Comparison of ENCODE assay signal across 8 cellular contexts in genomic region chr20:62929051-62929538, GRCh38. TPM values are rescaled to one million over a fixed set of nuclear protein-coding genes. Genes with fewer than 3 reads are reported as not detected.
DNase-seq lines count a peak whose midpoint lies in the region; ATAC-seq and TF ChIP-seq lines count a peak whose summit lies in the region.

No MANE protein-coding gene starts in this region.

- in situ Hi-C loops in GM13977 (cut with MboI; ENCODE audit: low pct_unique_long_range_greater_than_20kb, low sequenced_read_pairs, unreplicated experiment) (no loop called here), brain microvascular endothelial cell (cut with HindIII; ENCODE audit: low pct_ligation_motif_present, low sequenced_read_pairs) (no loop called here)

- H3K27me3 ChIP-seq in brain microvascular endothelial cell (replicated peaks) (no peaks in the 10 kb centered on the region), skeletal muscle tissue (ENCODE audit: control insufficient read depth in 3 of 3, insufficient read depth in 3 of 3, low read length in 3 of 3) (no peaks in the 10 kb centered on the region)

- H3K4me1 ChIP-seq in skeletal muscle tissue (ENCODE audit: control insufficient read depth in 3 of 3, insufficient read depth in 3 of 3, low read length in 3 of 3): peaks cover 31 to 44% (median 34%) of the 10 kb centered on the region in 3 donors

- H3K9ac ChIP-seq in skeletal muscle tissue (ENCODE audit: low read depth in 1 of 3, low read length in 3 of 3): peak overlapping the region in 2 of 3 donors; percentile 1 to 42

- ATAC-seq in HG03571 (IDR thresholded peaks at IDR 0.05; ENCODE audit: unreplicated experiment) (no peak), GM18861 (IDR thresholded peaks at IDR 0.05; ENCODE audit: unreplicated experiment) (no peak)

- DNase-seq in GM13977 (ENCODE audit: low spot score) (peak; percentile 79), T-helper 9 cell (peak; percentile 57), brain microvascular endothelial cell (peak; percentile 33), NCI-H345 (lab: John Stamatoyannopoulos, UW) (no peak)

- H3K4me3 ChIP-seq in brain microvascular endothelial cell (ENCODE audit: low read depth, low read length) (peak overlapping the region; percentile 52), iPS-11a (ENCODE audit: low read depth, low read length) (peak overlapping the region; percentile 48), skeletal muscle tissue (ENCODE audit: low read length in 3 of 3) (peak overlapping the region; percentile 46 to 60 (median 51))

- no peaks in the 10 kb centered on the region for H3K9me3 ChIP-seq in skeletal muscle tissue (ENCODE audit: control insufficient read depth in 3 of 3, low read length in 3 of 3)

- TF ChIP-seq CTCF in GM13977 (IDR thresholded peaks at IDR 0.05; ENCODE audit: extremely low read depth, insufficient read depth, missing control alignments) (no peak), brain microvascular endothelial cell (IDR thresholded peaks at IDR 0.05; ENCODE audit: low read depth, low read length, missing control alignments) (no peak)

- H3K36me3 ChIP-seq in brain microvascular endothelial cell (replicated peaks) (no peaks in the 10 kb centered on the region), skeletal muscle tissue (ENCODE audit: control insufficient read depth in 3 of 3, insufficient read depth in 3 of 3, low read length in 3 of 3) (peaks cover 0 to 3% (median 0%) of the 10 kb centered on the region in 3 donors)

- no peak overlapping the region for H3K27ac ChIP-seq in brain microvascular endothelial cell
- peak overlapping the region; percentile 67 for H3K27ac ChIP-seq in skeletal muscle tissue (ENCODE audit: low read depth, low read length)

RNA-seq across cellular contexts. Expression of gene DIDO1, which starts 2.8 kb away (rescaled TPM):
- total RNA-seq in skeletal muscle tissue: 35.0 TPM

RNA-seq across cellular contexts. Expression of gene GID8, which starts 8.9 kb away (rescaled TPM):
- 28.7 TPM for total RNA-seq in skeletal muscle tissue

RNA-seq across cellular contexts. Expression of gene SLC17A9, which starts 23.4 kb away (rescaled TPM):
- total RNA-seq in skeletal muscle tissue: not detected
